Comparison of ENCODE assay signal across 8 cellular contexts in the genomic region with DNA sequence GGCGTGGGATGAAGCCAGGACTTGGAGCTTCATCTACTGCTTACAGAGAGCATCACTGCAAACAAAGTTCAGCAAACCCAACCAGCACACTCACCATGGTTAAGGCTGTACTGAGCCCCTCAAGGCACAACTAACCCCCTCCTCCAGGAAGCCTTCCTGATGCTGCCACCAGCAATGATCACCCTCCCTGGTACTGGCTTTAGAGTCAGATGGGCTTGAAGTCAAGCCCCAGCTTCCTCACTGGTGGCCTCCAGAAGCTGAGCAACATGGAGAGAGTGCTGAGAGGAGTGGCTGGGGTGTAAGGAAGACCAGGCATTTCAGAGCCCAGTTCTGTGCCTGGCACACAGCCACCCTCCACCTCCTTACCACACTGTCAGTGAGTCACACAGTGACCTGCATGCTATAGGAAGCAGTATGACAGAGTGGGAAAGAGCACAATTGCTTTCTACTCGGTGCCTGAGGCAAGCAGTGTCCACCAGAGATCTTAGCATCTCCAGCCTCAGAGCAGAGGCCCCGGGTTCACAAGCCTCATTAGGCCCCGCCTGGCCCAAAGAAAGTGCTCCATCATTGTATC. TPM values are rescaled to one million over a fixed set of nuclear protein-coding genes. Genes with fewer than 3 reads are reported as not detected.
DNase-seq lines count a peak whose midpoint lies in the region; ATAC-seq and TF ChIP-seq lines count a peak whose summit lies in the region.
"Had no signal": no experiment of that assay in that cellular context is flagged by ENCODE, and none has a peak within 500 bp of the region (broad histone marks: within the 10 kb centered on the region; RNA-seq: fewer than 3 reads in every experiment).

No MANE protein-coding gene starts in this region.

- CTCF ChIA-PET in PC-3 (lab: Charles Lee), result no interaction called here

- H3K36me3 ChIP-seq in GM23248 (ENCODE audit: low read depth) (no peaks in the 10 kb centered on the region), PC-3 (ENCODE audit: low read depth, low read length) (no peaks in the 10 kb centered on the region)

- H2AFZ ChIP-seq in GM23248 (no peak overlapping the region), PC-3 (ENCODE audit: low read length) (no peak overlapping the region)
- H2AFZ ChIP-seq: parathyroid adenoma had no signal

- POLR2A ChIA-PET in PC-3 (lab: Charles Lee; ENCODE audit: unreplicated experiment), result no interaction called here

- no peaks in the 10 kb centered on the region for H3K9me3 ChIP-seq in GM23248 (ENCODE audit: low read depth)
- H3K9me3 ChIP-seq in PC-3 (ENCODE audit: low read length), result no peaks in the 10 kb centered on the region

- H3K27me3 ChIP-seq in GM23248 (replicated peaks; ENCODE audit: insufficient read depth), result no peaks in the 10 kb centered on the region
- H3K27me3 ChIP-seq in PC-3 (ENCODE audit: low read length), result no peaks in the 10 kb centered on the region

- H3K4me3 ChIP-seq in GM23248, result no peak overlapping the region
- no peak overlapping the region for H3K4me3 ChIP-seq in PC-3 (ENCODE audit: low read length)

- intact Hi-C loops in PC-3 (cut with micrococcal nuclease), result no loop called here

- H3K79me2 ChIP-seq in GM23248 (ENCODE audit: insufficient read depth) (no peaks in the 10 kb centered on the region), PC-3 (ENCODE audit: low read length) (no peaks in the 10 kb centered on the region)
- H3K79me2 ChIP-seq: parathyroid adenoma had no signal

- H3K27ac ChIP-seq in GM23248 (peak overlapping the region; percentile 18; the same call in 1 of the 2 replicates), PC-3 (ENCODE audit: low read length) (peak overlapping the region; percentile 78)
- H3K27ac ChIP-seq: parathyroid adenoma had no signal

- WGBS in GM23248 (ENCODE audit: low coverage in 1 of 2, low lambda C conversion rate in 2 of 2, missing lambda C conversion rate in 2 of 2), 2 experiments, result 60 to 68% methylated on average over 4 of the region's 4 CpGs

- no TSS peak for BruUV-seq in PC-3 (replicated peaks; lab: Mats Ljungman, UMichigan)

- no peak for TF ChIP-seq CTCF in PC-3 (conservative IDR thresholded peaks at IDR 0.05; ENCODE audit: low read depth, low read length)

- peaks cover 4% of the 10 kb centered on the region; the same call in 1 of the 2 replicates for H3F3A ChIP-seq in GM23248 (ENCODE audit: insufficient read depth)
- H3F3A ChIP-seq in PC-3 (ENCODE audit: low read length, unreplicated experiment), result no peaks in the 10 kb centered on the region

- H3K9me2 ChIP-seq in GM23248 (ENCODE audit: insufficient read depth) (no peaks in the 10 kb centered on the region), PC-3 (replicated peaks; ENCODE audit: low read length) (no peaks in the 10 kb centered on the region)

- H3K4me1 ChIP-seq in GM23248 (ENCODE audit: insufficient read depth), result peaks cover 11% of the 10 kb centered on the region
- peaks cover 16% of the 10 kb centered on the region for H3K4me1 ChIP-seq in PC-3 (ENCODE audit: insufficient read depth, low read length)
- H3K4me1 ChIP-seq: parathyroid adenoma had no signal

- ATAC-seq in PC-3, result peak; percentile 96
- ATAC-seq in esophagus mucosa, result peak; percentile 94
- ATAC-seq in HG03039 (IDR thresholded peaks at IDR 0.05; ENCODE audit: unreplicated experiment), result no peak
- no peak for ATAC-seq in HG03442 (IDR thresholded peaks at IDR 0.05; ENCODE audit: unreplicated experiment)
- no peak for ATAC-seq in HG03439 (IDR thresholded peaks at IDR 0.05; ENCODE audit: unreplicated experiment)

- H4K20me1 ChIP-seq in GM23248 (ENCODE audit: insufficient read depth) (no peaks in the 10 kb centered on the region), PC-3 (ENCODE audit: low read length) (no peaks in the 10 kb centered on the region)

- DNase-seq in GM23248 (peak; percentile 91), PC-3 (peak; percentile 88), renal cortical epithelial cell (ENCODE audit: low read depth) (peak; percentile 84)

- in situ Hi-C loops in GM23248 (cut with MboI), result no loop called here

- H3K9ac ChIP-seq in GM23248, result peak overlapping the region; percentile 36; the same call in 1 of the 2 replicates
- peak overlapping the region; percentile 44; the same call in 1 of the 2 replicates for H3K9ac ChIP-seq in PC-3 (ENCODE audit: low read length)
- H3K9ac ChIP-seq: parathyroid adenoma had no signal

- H3K4me2 ChIP-seq in GM23248 (ENCODE audit: unreplicated experiment) (peak overlapping the region; percentile 21), PC-3 (ENCODE audit: low read length) (peak overlapping the region; percentile 39; the same call in 1 of the 2 replicates)

RNA-seq across cellular contexts. Expression of a gene that starts 24.7 kb away (rescaled TPM):
- 12.6 and 24.3 TPM in 2 replicates for total RNA-seq in GM23248 (2014; rRNA removed; shearing (Covaris generic))
- 13.2 and 13.4 TPM in 2 replicates for polyA plus RNA-seq in GM23248 (2016; fragmentation: Nextera tagmentation; extraction: Ambion mirVana)
- total RNA-seq in PC-3 (2014; rRNA removed) (0.80 TPM in 1 of 2 replicates, not detected in the other), esophagus mucosa (4.5 TPM), renal cortical epithelial cell (0.85 and 1.9 TPM in 2 replicates)

RNA-seq across cellular contexts. Expression of a gene that starts 46.4 kb away (rescaled TPM):
- 5.5 and 28.3 TPM in 2 replicates for total RNA-seq in GM23248 (2014; rRNA removed; shearing (Covaris generic))
- 5.6 and 6.5 TPM in 2 replicates for polyA plus RNA-seq in GM23248 (2016; fragmentation: Nextera tagmentation; extraction: Ambion mirVana)
- total RNA-seq in PC-3 (2014; rRNA removed), result 6.0 and 6.3 TPM in 2 replicates
- total RNA-seq in esophagus mucosa, result 12.8 TPM
- 5.2 and 25.0 TPM in 2 replicates for total RNA-seq in renal cortical epithelial cell

RNA-seq across cellular contexts. Expression of a gene that starts 51.2 kb away (rescaled TPM):
- 0.51 and 1.4 TPM in 2 replicates for total RNA-seq in GM23248 (2014; rRNA removed; shearing (Covaris generic))
- polyA plus RNA-seq in GM23248 (2016; fragmentation: Nextera tagmentation; extraction: Ambion mirVana), result 0.52 and 1.3 TPM in 2 replicates
- not detected in 2 replicates for total RNA-seq in PC-3 (2014; rRNA removed)
- 0.24 TPM for total RNA-seq in esophagus mucosa
- not detected in 2 replicates for total RNA-seq in renal cortical epithelial cell

Comparison
In these comparisons a context has a peak if more than half of its experiments do, and no peak if none do; other contexts are left out.
1. ATAC-seq: peak in PC-3 (single experiment) and esophagus mucosa (single experiment); none in HG03039 (single experiment), HG03442 (single experiment) and HG03439 (single experiment).
2. Peak in every context shown above with its lines, with median percentiles within 50 percentile points of each other: DNase-seq.